ENCODE assay signal across 1 cellular context in genomic region chr2:20562540-20563225, GRCh38.
TF ChIP-seq lines count a peak whose summit lies in the region.

No MANE protein-coding gene starts in this region.

TF ChIP-seq in IMR-90, 13 proteins besides CTCF, POLR2A, EP300 and RAD21 (continued from another document):
- TF ChIP-seq USF2 (IDR thresholded peaks at IDR 0.05; ENCODE audit: low read depth, low read length): no peak
- TF ChIP-seq RCOR1 (IDR thresholded peaks at IDR 0.05; ENCODE audit: insufficient replicate concordance, low read length): no peak
- no peak for TF ChIP-seq CHD1 (IDR thresholded peaks at IDR 0.05; ENCODE audit: low read depth, low read length)
- no peak for TF ChIP-seq RFX5 (IDR thresholded peaks at IDR 0.05; ENCODE audit: low read depth, low read length)
- TF ChIP-seq BHLHE40 (IDR thresholded peaks at IDR 0.05; ENCODE audit: low read depth, low read length): no peak
- TF ChIP-seq NFE2L2 (IDR thresholded peaks at IDR 0.05; ENCODE audit: low read depth, low read length): no peak
